ENCODE assay signal across 11 cellular contexts in genomic region chr14:68653108-68653507, GRCh38.
"Had no signal": no experiment of that assay in that cellular context is flagged by ENCODE, and none has a peak within 500 bp of the region (broad histone marks: within the 10 kb centered on the region; RNA-seq: fewer than 3 reads in every experiment).

No MANE protein-coding gene starts in this region.

- H3K9me3 ChIP-seq: mucosa of descending colon, SK-N-SH, tibial nerve had no signal

- DNase-seq: activated naive CD8-positive, alpha-beta T cell treated with anti-CD3 and anti-CD28 coated beads, Interleukin-2, amount 10 ng/mL, durations not matched to agents 7 days and 5 days; anterior cingulate cortex; hypothalamus; Right ventricle myocardium superior; SK-N-SH; stimulated activated CD4-positive, alpha-beta T cell treated with anti-CD3 and anti-CD28 coated beads, Interleukin-15, amount 100 ng/mL, for 24 hours; stimulated activated CD4-positive, alpha-beta T cell treated with anti-CD3 and anti-CD28 coated beads, Interleukin-4, amount 100 ng/mL, for 4 hours had no signal

- H3K36me3 ChIP-seq: tibial nerve had no signal

- H3K9ac ChIP-seq: SK-N-SH had no signal

- H3K9me3 Mint-ChIP-seq: activated naive CD8-positive, alpha-beta T cell treated with anti-CD3 and anti-CD28 coated beads, Interleukin-2, amount 10 ng/mL, durations not matched to agents 7 days and 5 days; natural killer cell treated with Interleukin-12 subunit alpha and Interleukin-12 subunit beta and Interleukin-15 and Interleukin-18, amount 100 ng/mL, for 72 hours had no signal

- H3K27me3 Mint-ChIP-seq: activated naive CD8-positive, alpha-beta T cell treated with anti-CD3 and anti-CD28 coated beads, Interleukin-2, amount 10 ng/mL, durations not matched to agents 7 days and 5 days; natural killer cell treated with Interleukin-12 subunit alpha and Interleukin-12 subunit beta and Interleukin-15 and Interleukin-18, amount 100 ng/mL, for 72 hours had no signal

- H3K36me3 Mint-ChIP-seq: activated naive CD8-positive, alpha-beta T cell treated with anti-CD3 and anti-CD28 coated beads, Interleukin-2, amount 10 ng/mL, durations not matched to agents 7 days and 5 days; natural killer cell treated with Interleukin-12 subunit alpha and Interleukin-12 subunit beta and Interleukin-15 and Interleukin-18, amount 100 ng/mL, for 72 hours had no signal

- H3K4me3 Mint-ChIP-seq: activated naive CD8-positive, alpha-beta T cell treated with anti-CD3 and anti-CD28 coated beads, Interleukin-2, amount 10 ng/mL, durations not matched to agents 7 days and 5 days; natural killer cell treated with Interleukin-12 subunit alpha and Interleukin-12 subunit beta and Interleukin-15 and Interleukin-18, amount 100 ng/mL, for 72 hours had no signal

- H3K4me3 ChIP-seq: lung, mucosa of descending colon, tibial nerve had no signal

- ATAC-seq: mucosa of descending colon; natural killer cell treated with Interleukin-12 subunit alpha and Interleukin-12 subunit beta and Interleukin-15 and Interleukin-18, amount 100 ng/mL, for 72 hours had no signal

- H3K27ac Mint-ChIP-seq: activated naive CD8-positive, alpha-beta T cell treated with anti-CD3 and anti-CD28 coated beads, Interleukin-2, amount 10 ng/mL, durations not matched to agents 7 days and 5 days; natural killer cell treated with Interleukin-12 subunit alpha and Interleukin-12 subunit beta and Interleukin-15 and Interleukin-18, amount 100 ng/mL, for 72 hours had no signal

- H3K4me2 ChIP-seq: SK-N-SH had no signal

- H3K27ac ChIP-seq: tibial nerve had no signal

- H3K27me3 ChIP-seq: tibial nerve had no signal
